Comparison of ENCODE assay signal across 8 cellular contexts in the genomic region with DNA sequence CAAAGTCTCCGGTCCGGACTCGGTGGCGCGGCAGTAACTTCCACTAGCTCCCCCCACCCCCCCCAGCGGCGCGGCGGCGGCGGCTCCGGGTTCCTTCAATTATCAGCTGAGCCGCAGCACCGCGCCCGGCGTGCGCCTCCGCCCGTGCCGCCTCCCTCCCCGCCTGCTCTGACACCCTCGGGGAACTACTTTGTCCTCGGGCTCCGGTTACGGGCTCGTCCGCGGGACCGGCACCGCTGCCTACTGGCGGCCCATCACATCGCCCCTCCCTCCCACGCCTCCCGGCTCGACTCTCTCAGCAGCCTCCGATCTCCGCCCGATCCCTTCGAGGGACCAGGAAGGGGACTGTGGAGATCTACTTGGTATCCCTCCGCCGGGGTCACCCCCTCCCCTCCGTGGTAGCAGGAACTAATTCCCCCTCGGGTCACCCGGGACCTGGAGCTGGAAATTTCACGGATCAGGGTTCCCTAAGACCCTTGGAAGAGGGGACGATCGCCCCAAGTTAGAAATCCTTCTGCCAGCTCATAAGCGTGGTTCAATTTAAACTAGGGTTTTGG. TPM values are rescaled to one million over a fixed set of nuclear protein-coding genes. Genes with fewer than 3 reads are reported as not detected.
DNase-seq lines count a peak whose midpoint lies in the region; ATAC-seq and TF ChIP-seq lines count a peak whose summit lies in the region.

A gene (minus strand): TSS at position 118 of the 557 bp plus-strand sequence. CDS start 41,930 bp downstream, outside the sequence.

- H2AFZ ChIP-seq in OCI-LY7 (ENCODE audit: low read length), result peak within 1 kb of the TSS; percentile 92

- H3K4me3 ChIP-seq in HUES64 (ENCODE audit: low read length) (peak within 1 kb of the TSS; percentile 93), OCI-LY7 (ENCODE audit: low read depth, low read length, poor library complexity, severe bottlenecking) (peak within 1 kb of the TSS; percentile 95), epithelial cell of esophagus (ENCODE audit: low read length) (peak within 1 kb of the TSS; percentile 78), mucosa of descending colon (peak within 1 kb of the TSS; percentile 98)

- no peak for TF ChIP-seq CTCF in OCI-LY7 (conservative IDR thresholded peaks at IDR 0.05; ENCODE audit: low read length)
- no peak for TF ChIP-seq CTCF in epithelial cell of esophagus (IDR thresholded peaks at IDR 0.05; ENCODE audit: insufficient read depth, low read depth, low read length, missing control alignments)
- no peak for TF ChIP-seq CTCF in mucosa of descending colon (IDR thresholded peaks at IDR 0.05)

- H4K20me1 ChIP-seq in OCI-LY7 (ENCODE audit: insufficient read depth, low read length), result peaks cover 16% of the 10 kb centered on the region; the same call in 1 of the 2 replicates

- no peaks in the 10 kb centered on the region for H3K9me3 ChIP-seq in HUES64 (ENCODE audit: insufficient read depth, low read depth, low read length)
- no peaks in the 10 kb centered on the region for H3K9me3 ChIP-seq in OCI-LY7 (ENCODE audit: low read length)
- no peaks in the 10 kb centered on the region for H3K9me3 ChIP-seq in mucosa of descending colon

- POLR2A ChIA-PET in OCI-LY7 (lab: Charles Lee), result interaction anchor here (0.6 to 2.3 kb wide), 6 partner anchors 11 to 848 kb away, joined by 3 to 10 read pairs (median 6); no protein-coding TSS in a partner anchor

- BruUV-seq in OCI-LY7 (replicated peaks; lab: Mats Ljungman, UMichigan), result no TSS peak

- peaks cover 47% of the 10 kb centered on the region for H3K79me2 ChIP-seq in OCI-LY7 (ENCODE audit: insufficient read depth, low read depth, low read length)

- under 1% methylated on average over 49 of the region's 49 CpGs for WGBS in HUES64

- H3K27ac ChIP-seq in HUES64 (ENCODE audit: low read depth, low read length) (peak within 1 kb of the TSS; percentile 94), OCI-LY7 (ENCODE audit: low read depth, low read length, poor library complexity, severe bottlenecking) (peak within 1 kb of the TSS; percentile 85)

- peaks cover 13% of the 10 kb centered on the region for H3K4me1 ChIP-seq in HUES64 (ENCODE audit: insufficient read depth, low read length)
- H3K4me1 ChIP-seq in OCI-LY7 (ENCODE audit: insufficient read depth, low read length, poor library complexity, severe bottlenecking), result peaks cover 19% of the 10 kb centered on the region
- peaks cover 15% of the 10 kb centered on the region for H3K4me1 ChIP-seq in mucosa of descending colon (ENCODE audit: low read depth)

- CTCF ChIA-PET in OCI-LY7 (lab: Charles Lee; ENCODE audit: unreplicated experiment), result interaction anchor here (0.6 kb wide), 2 partner anchors 25 to 1475 kb away, joined by 4 read pairs; no protein-coding TSS in a partner anchor

- H3K9me2 ChIP-seq in OCI-LY7 (ENCODE audit: insufficient read depth, low read length), result no peaks in the 10 kb centered on the region

- peak; percentile 62 for ATAC-seq in GM21447 (IDR thresholded peaks at IDR 0.05; ENCODE audit: unreplicated experiment)
- peak; percentile 90 for ATAC-seq in mucosa of descending colon

- peak within 1 kb of the TSS; percentile 100 for H3K4me2 ChIP-seq in OCI-LY7 (ENCODE audit: low read length)

- peaks cover 17% of the 10 kb centered on the region for H3K36me3 ChIP-seq in HUES64 (ENCODE audit: insufficient read depth, low read length)
- peaks cover 16% of the 10 kb centered on the region for H3K36me3 ChIP-seq in OCI-LY7 (ENCODE audit: insufficient read depth, low read length)
- H3K36me3 ChIP-seq in mucosa of descending colon (ENCODE audit: low read depth), result no peaks in the 10 kb centered on the region

- peak within 1 kb of the TSS; percentile 70 for H3K9ac ChIP-seq in HUES64 (ENCODE audit: low read depth, low read length)

- DNase-seq in D341Med (ENCODE audit: low spot score), result peak; percentile 86
- DNase-seq in OCI-LY7 (ENCODE audit: low spot score), result peak; percentile 95
- DNase-seq in activated T-cell treated with anti-CD3 and anti-CD28 coated beads for 24 hours (ENCODE audit: low read depth), result peak; percentile 82
- DNase-seq in epithelial cell of esophagus (ENCODE audit: low read depth), result peak; percentile 96
- DNase-seq in mucosa of descending colon, result peak; percentile 95
- peak; percentile 77 for DNase-seq in stimulated activated CD8-positive, alpha-beta memory T cell treated with anti-CD3 and anti-CD28 coated beads, Interleukin-4, amount 100 ng/mL, for 24 hours (ENCODE audit: low read depth)

- intact Hi-C loops in OCI-LY7 (cut with micrococcal nuclease; ENCODE audit: unreplicated experiment) (no loop called here), mucosa of descending colon (cut with DNase I, micrococcal nuclease) (no loop called here)

- H3K27me3 ChIP-seq in HUES64 (ENCODE audit: insufficient read depth, low read length), result no peaks in the 10 kb centered on the region

RNA-seq across cellular contexts. Expression of the gene that starts here (rescaled TPM):
- 63.3 TPM for polyA plus RNA-seq in HUES64 (2013, experiment 1 of 2)
- 65.7 TPM for polyA plus RNA-seq in HUES64 (2013, experiment 2 of 2)
- total RNA-seq in OCI-LY7 (2014; rRNA removed; shearing (Covaris generic)), result 80.0 and 94.0 TPM in 2 replicates
- total RNA-seq in OCI-LY7 (2022), result 175 and 185 TPM in 2 replicates
- total RNA-seq in mucosa of descending colon, result 100 to 1,000 TPM; 196 to 240 (median 202) TPM

Comparison
In these comparisons a context has a peak if more than half of its experiments do, and no peak if none do; other contexts are left out.
1. Peak in every context shown above with its lines: DNase-seq, ATAC-seq, H3K4me3 ChIP-seq and H3K27ac ChIP-seq.